In the genomic region with DNA sequence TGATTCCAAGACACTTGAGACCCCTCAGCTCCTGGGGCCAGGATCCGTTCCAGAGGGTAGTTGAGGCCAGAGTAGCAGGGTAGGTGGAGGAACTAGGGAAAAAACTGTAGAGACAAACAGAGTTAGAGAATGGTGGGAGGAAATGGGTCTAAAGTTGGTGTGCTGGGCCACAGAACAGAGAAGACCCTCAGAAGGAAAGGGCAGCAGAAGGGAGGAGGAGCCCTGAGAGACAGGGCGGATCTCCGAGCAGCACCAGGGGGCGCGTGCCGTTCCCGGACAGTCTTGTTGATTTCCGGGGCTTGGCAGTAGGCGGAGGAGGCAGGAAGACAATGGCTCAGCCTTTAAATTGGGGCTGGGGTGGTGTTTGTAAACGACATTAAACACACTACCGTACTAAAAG, we compare ENCODE assay signal across 8 cellular contexts. TPM values are rescaled to one million over a fixed set of nuclear protein-coding genes. Genes with fewer than 3 reads are reported as not detected.
A peak's percentile ranks its signal among the peaks of the same experiment; 100 is the strongest.
DNase-seq lines count a peak whose midpoint lies in the region; ATAC-seq and TF ChIP-seq lines count a peak whose summit lies in the region.

No MANE protein-coding gene starts in this region.

- H3K4me3 ChIP-seq in ovary (no peak overlapping the region), PC-3 (ENCODE audit: low read length) (no peak overlapping the region)

- ATAC-seq in PC-3: no peak
- no peak for ATAC-seq in HG03354 (IDR thresholded peaks at IDR 0.05; ENCODE audit: poor library complexity, severe bottlenecking, unreplicated experiment)

- no peak for TF ChIP-seq EP300 in ovary (IDR thresholded peaks at IDR 0.05)

- DNase-seq in NCI-H748 treated with DMSO at 0.1 percent for 48 hours (lab: John Stamatoyannopoulos, UW): peak; percentile 2
- DNase-seq in dermis blood vessel endothelial cell: peak; percentile 28
- peak; percentile 10 to 52 (median 41) for DNase-seq in ovary
- no peak for DNase-seq in T1000 (lab: John Stamatoyannopoulos, UW)
- no peak for DNase-seq in PC-3
- no peak for DNase-seq in NCI-H1417 treated with DMSO at 0.1 percent for 48 hours (lab: John Stamatoyannopoulos, UW)

- H3K4me2 ChIP-seq in PC-3 (ENCODE audit: low read length): no peak overlapping the region

- no peak for TF ChIP-seq CTCF in ovary (IDR thresholded peaks at IDR 0.05)
- TF ChIP-seq CTCF in PC-3 (conservative IDR thresholded peaks at IDR 0.05; ENCODE audit: low read depth, low read length): no peak

- no TSS peak for BruUV-seq in PC-3 (replicated peaks; lab: Mats Ljungman, UMichigan)

- no peaks in the 10 kb centered on the region for H3K79me2 ChIP-seq in PC-3 (ENCODE audit: low read length)

- 11 to 12% (median 12%) methylated on average over 11 of the region's 11 CpGs for WGBS in ovary, 3 donors

- no peak for TF ChIP-seq POLR2A in ovary (IDR thresholded peaks at IDR 0.05)

- intact Hi-C loops in ovary (cut with DNase I): no loop called here
- intact Hi-C loops in PC-3 (cut with micrococcal nuclease): loop anchor here (10.0 kb wide), 1 partner anchor 152 kb away; a partner anchor contains a TSS

- H2AFZ ChIP-seq in PC-3 (ENCODE audit: low read length): no peak overlapping the region

- no peaks in the 10 kb centered on the region for H3K9me2 ChIP-seq in PC-3 (replicated peaks; ENCODE audit: low read length)

- H3K27ac ChIP-seq in ovary (no peak overlapping the region), PC-3 (ENCODE audit: low read length) (no peak overlapping the region)

- H3K4me1 ChIP-seq in ES-I3 (ENCODE audit: insufficient read depth, low read length): peaks cover 9% of the 10 kb centered on the region
- peaks cover 3% of the 10 kb centered on the region for H3K4me1 ChIP-seq in ovary (ENCODE audit: insufficient read depth)
- H3K4me1 ChIP-seq in PC-3 (ENCODE audit: insufficient read depth, low read length): no peaks in the 10 kb centered on the region

- no peaks in the 10 kb centered on the region for H3F3A ChIP-seq in PC-3 (ENCODE audit: low read length, unreplicated experiment)

- CTCF ChIA-PET in PC-3 (lab: Charles Lee): no interaction called here

- H3K9ac ChIP-seq in ES-I3 (ENCODE audit: low read depth, low read length) (peak overlapping the region; percentile 76), PC-3 (ENCODE audit: low read length) (no peak overlapping the region)

- H3K27me3 ChIP-seq in ovary: no peaks in the 10 kb centered on the region
- H3K27me3 ChIP-seq in PC-3 (ENCODE audit: low read length): peaks cover 53% of the 10 kb centered on the region

- no peaks in the 10 kb centered on the region for H3K36me3 ChIP-seq in ES-I3 (ENCODE audit: insufficient read depth, low read length)
- H3K36me3 ChIP-seq in ovary: no peaks in the 10 kb centered on the region
- H3K36me3 ChIP-seq in PC-3 (ENCODE audit: low read depth, low read length): no peaks in the 10 kb centered on the region

- no peaks in the 10 kb centered on the region for H4K20me1 ChIP-seq in PC-3 (ENCODE audit: low read length)

- POLR2A ChIA-PET in PC-3 (lab: Charles Lee; ENCODE audit: unreplicated experiment): no interaction called here

- H3K9me3 ChIP-seq in ES-I3 (ENCODE audit: control insufficient read depth, insufficient read depth, low read length) (no peaks in the 10 kb centered on the region), ovary (peaks cover 0 to 3% of the 10 kb centered on the region in 2 donors), PC-3 (ENCODE audit: low read length) (no peaks in the 10 kb centered on the region)

RNA-seq across cellular contexts. Expression of a gene that starts 2.4 kb away (rescaled TPM):
- total RNA-seq in dermis blood vessel endothelial cell: 0.05 and 0.17 TPM in 2 replicates
- total RNA-seq in ovary: 1 to 10 TPM in 5 of 7 donors, under 1 TPM in 2; 0.87 to 6.7 (median 2.6) TPM
- 1 to 10 TPM in 1 of 2 donors, under 1 TPM in 1; 0.99 to 1.1 TPM for polyA plus RNA-seq in ovary
- total RNA-seq in PC-3 (2014; rRNA removed): not detected in 2 replicates

Comparison
In these comparisons a context has a peak if more than half of its experiments do, and no peak if none do; other contexts are left out.
1. DNase-seq: peak in NCI-H748 treated with DMSO at 0.1 percent for 48 hours (single experiment), dermis blood vessel endothelial cell (single experiment) and ovary (5 of 5); none in T1000 (single experiment), PC-3 (single experiment) and NCI-H1417 treated with DMSO at 0.1 percent for 48 hours (single experiment).